ENCODE assay signal across 19 cellular contexts in genomic region chr20:47191074-47191673, GRCh38.
DNase-seq lines count a peak whose midpoint lies in the region; ATAC-seq, FAIRE-seq and TF ChIP-seq lines count a peak whose summit lies in the region.
"Had no signal": no experiment of that assay in that cellular context is flagged by ENCODE, and none has a peak within 500 bp of the region (broad histone marks: within the 10 kb centered on the region; RNA-seq: fewer than 3 reads in every experiment).

No MANE protein-coding gene starts in this region.

- DNase-seq in A172 (ENCODE audit: low spot score): peak; percentile 63
- peak; percentile 26 for DNase-seq in H54 (ENCODE audit: insufficient read length, low spot score)
- peak; percentile 56 for DNase-seq in RPMI7951 (ENCODE audit: low read depth)
- no peak for DNase-seq in T-helper 2 cell treated with Interferon-gamma antibody and Interleukin-4, amounts not matched to agents 5 μg/mL and 100 μg/mL, for 36 hours (ENCODE audit: low spot score)
- DNase-seq in activated T-helper 1 cell treated with anti-CD3 and anti-CD28 coated beads, Interleukin-12 subunit alpha, Interleukin-12 subunit beta, Interleukin-2, Interleukin-4 antibody, amounts not matched to agents 30 ng/mL and 10 ng/mL and 1 ng/mL, durations not matched to agents 14 hours and 24 hours and 36 hours (ENCODE audit: low spot score): no peak
- DNase-seq in DMS114 treated with DMSO at 0.1 percent for 48 hours (lab: John Stamatoyannopoulos, UW; ENCODE audit: unreplicated experiment): no peak
- DNase-seq: activated CD4-positive, alpha-beta T cell treated with anti-CD3 and anti-CD28 coated beads, Interleukin-2, amount 50 U/mL, for 4 hours; CD8-positive, alpha-beta T cell; DND-41; left lung; NCI-H1417; NCI-H2171; NCI-H748 treated with DMSO at 0.1 percent for 48 hours; stimulated activated naive CD4-positive, alpha-beta T cell treated with Interleukin-2 at 50 U/mL for 16 hours had no signal

- peaks cover 6% of the 10 kb centered on the region for H3K4me1 Mint-ChIP-seq in T-helper 2 cell treated with Interferon-gamma antibody and Interleukin-4, amounts not matched to agents 5 μg/mL and 100 μg/mL, for 36 hours (ENCODE audit: low read depth)
- H3K4me1 Mint-ChIP-seq in activated T-helper 1 cell treated with anti-CD3 and anti-CD28 coated beads, Interleukin-12 subunit alpha, Interleukin-12 subunit beta, Interleukin-2, Interleukin-4 antibody, amounts not matched to agents 30 ng/mL and 10 ng/mL and 1 ng/mL, durations not matched to agents 14 hours and 24 hours and 36 hours (ENCODE audit: low read depth): peaks cover 6% of the 10 kb centered on the region

- FAIRE-seq in H54 (lab: Jason Lieb, UNC): no peak

- peaks cover 11% of the 10 kb centered on the region for H3K27me3 Mint-ChIP-seq in T-helper 2 cell treated with Interferon-gamma antibody and Interleukin-4, amounts not matched to agents 5 μg/mL and 100 μg/mL, for 36 hours (ENCODE audit: low read depth)
- H3K27me3 Mint-ChIP-seq in activated T-helper 1 cell treated with anti-CD3 and anti-CD28 coated beads, Interleukin-12 subunit alpha, Interleukin-12 subunit beta, Interleukin-2, Interleukin-4 antibody, amounts not matched to agents 30 ng/mL and 10 ng/mL and 1 ng/mL, durations not matched to agents 14 hours and 24 hours and 36 hours (ENCODE audit: insufficient read depth): peaks cover 3% of the 10 kb centered on the region

- intact Hi-C loops in activated T-helper 1 cell treated with anti-CD3 and anti-CD28 coated beads, Interleukin-12 subunit alpha, Interleukin-12 subunit beta, Interleukin-2, Interleukin-4 antibody, amounts not matched to agents 30 ng/mL and 10 ng/mL and 1 ng/mL, durations not matched to agents 14 hours and 24 hours and 36 hours (cut with micrococcal nuclease): no loop called here

- H3K27ac Mint-ChIP-seq in T-helper 2 cell treated with Interferon-gamma antibody and Interleukin-4, amounts not matched to agents 5 μg/mL and 100 μg/mL, for 36 hours: no peak overlapping the region
- H3K27ac Mint-ChIP-seq in activated T-helper 1 cell treated with anti-CD3 and anti-CD28 coated beads, Interleukin-12 subunit alpha, Interleukin-12 subunit beta, Interleukin-2, Interleukin-4 antibody, amounts not matched to agents 30 ng/mL and 10 ng/mL and 1 ng/mL, durations not matched to agents 14 hours and 24 hours and 36 hours: no peak overlapping the region
- H3K27ac Mint-ChIP-seq: activated naive CD4-positive, alpha-beta T cell treated with anti-CD3 and anti-CD28 coated beads, Interleukin-2, amount 50 U/mL, for 24 hours; CD8-positive, alpha-beta T cell; dendritic cell treated with granulocyte-macrophage colony-stimulating factor and Interleukin-4, amounts not matched to agents 40 ng/mL and 50 ng/mL, for 4 days had no signal

- H3K4me3 Mint-ChIP-seq in T-helper 2 cell treated with Interferon-gamma antibody and Interleukin-4, amounts not matched to agents 5 μg/mL and 100 μg/mL, for 36 hours: no peak overlapping the region
- H3K4me3 Mint-ChIP-seq in activated T-helper 1 cell treated with anti-CD3 and anti-CD28 coated beads, Interleukin-12 subunit alpha, Interleukin-12 subunit beta, Interleukin-2, Interleukin-4 antibody, amounts not matched to agents 30 ng/mL and 10 ng/mL and 1 ng/mL, durations not matched to agents 14 hours and 24 hours and 36 hours: no peak overlapping the region
- H3K4me3 Mint-ChIP-seq: activated naive CD4-positive, alpha-beta T cell treated with anti-CD3 and anti-CD28 coated beads, Interleukin-2, amount 50 U/mL, for 24 hours; CD8-positive, alpha-beta T cell; dendritic cell treated with granulocyte-macrophage colony-stimulating factor and Interleukin-4, amounts not matched to agents 40 ng/mL and 50 ng/mL, for 4 days had no signal

- no peak for TF ChIP-seq POLR2A in H54 (IDR thresholded peaks at IDR 0.05; ENCODE audit: low read depth, low read length)

- H3K36me3 Mint-ChIP-seq in T-helper 2 cell treated with Interferon-gamma antibody and Interleukin-4, amounts not matched to agents 5 μg/mL and 100 μg/mL, for 36 hours (ENCODE audit: low read depth): no peaks in the 10 kb centered on the region
- no peaks in the 10 kb centered on the region for H3K36me3 Mint-ChIP-seq in activated T-helper 1 cell treated with anti-CD3 and anti-CD28 coated beads, Interleukin-12 subunit alpha, Interleukin-12 subunit beta, Interleukin-2, Interleukin-4 antibody, amounts not matched to agents 30 ng/mL and 10 ng/mL and 1 ng/mL, durations not matched to agents 14 hours and 24 hours and 36 hours (ENCODE audit: low read depth)
- H3K36me3 Mint-ChIP-seq: activated naive CD4-positive, alpha-beta T cell treated with anti-CD3 and anti-CD28 coated beads, Interleukin-2, amount 50 U/mL, for 24 hours; CD8-positive, alpha-beta T cell had no signal

- ATAC-seq in esophagus mucosa (peak; percentile 77), HG02852 (IDR thresholded peaks at IDR 0.05; ENCODE audit: unreplicated experiment) (no peak)
- ATAC-seq: CD8-positive, alpha-beta T cell; gastroesophageal sphincter; left lung had no signal

- H3K9me3 Mint-ChIP-seq in T-helper 2 cell treated with Interferon-gamma antibody and Interleukin-4, amounts not matched to agents 5 μg/mL and 100 μg/mL, for 36 hours: no peaks in the 10 kb centered on the region
- no peaks in the 10 kb centered on the region for H3K9me3 Mint-ChIP-seq in activated T-helper 1 cell treated with anti-CD3 and anti-CD28 coated beads, Interleukin-12 subunit alpha, Interleukin-12 subunit beta, Interleukin-2, Interleukin-4 antibody, amounts not matched to agents 30 ng/mL and 10 ng/mL and 1 ng/mL, durations not matched to agents 14 hours and 24 hours and 36 hours
- H3K9me3 Mint-ChIP-seq: activated naive CD4-positive, alpha-beta T cell treated with anti-CD3 and anti-CD28 coated beads, Interleukin-2, amount 50 U/mL, for 24 hours; CD8-positive, alpha-beta T cell; dendritic cell treated with granulocyte-macrophage colony-stimulating factor and Interleukin-4, amounts not matched to agents 40 ng/mL and 50 ng/mL, for 4 days had no signal

Comparison
In these comparisons a context has a peak if more than half of its experiments do, and no peak if none do; other contexts are left out.
1. DNase-seq: peak in A172 (single experiment), H54 (single experiment) and RPMI7951 (single experiment); none in T-helper 2 cell treated with Interferon-gamma antibody and Interleukin-4, amounts not matched to agents 5 μg/mL and 100 μg/mL, for 36 hours (single experiment), activated T-helper 1 cell treated with anti-CD3 and anti-CD28 coated beads, Interleukin-12 subunit alpha, Interleukin-12 subunit beta, Interleukin-2, Interleukin-4 antibody, amounts not matched to agents 30 ng/mL and 10 ng/mL and 1 ng/mL, durations not matched to agents 14 hours and 24 hours and 36 hours (single experiment) and DMS114 treated with DMSO at 0.1 percent for 48 hours (single experiment).